In the genomic region with DNA sequence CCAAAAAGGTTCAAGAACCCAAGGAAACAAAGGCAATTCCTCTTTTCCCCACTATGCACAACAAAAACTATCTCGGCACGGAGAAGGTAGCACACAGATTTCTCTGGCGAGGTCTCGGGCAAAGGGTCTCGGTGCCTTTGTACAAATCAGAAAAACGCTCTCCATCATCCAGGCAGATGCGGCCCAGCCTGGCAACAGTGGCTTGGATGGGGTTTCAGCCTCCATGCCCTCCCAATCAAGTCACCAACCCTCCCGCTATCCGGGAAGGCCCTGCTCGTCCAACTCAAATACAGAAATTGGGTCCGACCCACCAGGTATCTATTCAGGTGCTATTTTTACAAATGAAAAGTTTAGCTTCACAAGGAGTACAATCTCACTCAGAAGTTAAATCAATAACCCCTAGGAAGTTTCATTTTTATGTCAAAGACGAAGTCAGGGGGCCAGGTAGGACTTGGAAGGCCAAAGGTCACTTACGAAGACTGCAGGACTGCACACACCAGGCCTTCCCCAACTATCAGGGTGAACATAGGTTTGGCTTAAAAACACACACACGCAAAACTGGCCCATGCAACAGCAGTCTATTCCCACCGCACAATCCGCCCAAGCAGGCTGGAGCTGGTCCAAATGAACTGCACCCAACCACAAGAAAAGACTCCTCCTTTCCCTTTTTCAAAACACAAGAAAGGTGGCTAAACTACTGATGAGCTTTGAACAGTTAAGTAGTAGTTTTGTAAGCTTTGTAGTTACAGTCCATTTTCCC, we compare ENCODE assay signal across 1 cellular context.
A peak's percentile ranks its signal among the peaks of the same experiment; 100 is the strongest.
TF ChIP-seq lines count a peak whose summit lies in the region.

No MANE protein-coding gene starts in this region.

TF ChIP-seq in HepG2, 621 proteins besides CTCF, POLR2A, EP300 and RAD21 (continued from another document):
- TF ChIP-seq GATAD2A (CRISPR knock-in tag; IDR thresholded peaks at IDR 0.05) (peak; percentile 18; the same call in 1 of the 2 replicates), TCF7 (IDR thresholded peaks at IDR 0.05; ENCODE audit: low read depth) (peak; percentile 31; the same call in 1 of the 2 replicates), SOX13 (IDR thresholded peaks at IDR 0.05) (no peak), SOX13 (CRISPR knock-in tag; conservative IDR thresholded peaks at IDR 0.05 in 1 of 2, IDR thresholded peaks at IDR 0.05 in 1 of 2) (0 out of 4 replicates have a peak, but pooled peaks of 1 of the 2 experiments have one; percentile 44), PHF8 (CRISPR knock-in tag; IDR thresholded peaks at IDR 0.05) (0 out of 2 replicates have a peak, but pooled peaks have one; percentile 22), HNF4A (CRISPR knock-in tag; IDR thresholded peaks at IDR 0.05) (0 out of 2 replicates have a peak, but pooled peaks have one; percentile 39), TBX2 (CRISPR knock-in tag; IDR thresholded peaks at IDR 0.05; ENCODE audit: borderline replicate concordance) (0 out of 2 replicates have a peak, but pooled peaks have one; percentile 26), ZNF350 (CRISPR knock-in tag; IDR thresholded peaks at IDR 0.05; ENCODE audit: borderline replicate concordance, low read depth) (0 out of 2 replicates have a peak, but pooled peaks have one; percentile 16), ZFX (CRISPR knock-in tag; IDR thresholded peaks at IDR 0.05; ENCODE audit: low read depth) (peak; percentile 28; the same call in 1 of the 2 replicates), ZNF605 (CRISPR knock-in tag; IDR thresholded peaks at IDR 0.05) (0 out of 2 replicates have a peak, but pooled peaks have one; percentile 31), NR2F6 (IDR thresholded peaks at IDR 0.05) (peak; percentile 21; the same call in 1 of the 2 replicates), NR2F6 (CRISPR knock-in tag; IDR thresholded peaks at IDR 0.05) (no peak), MYC (CRISPR knock-in tag; IDR thresholded peaks at IDR 0.05; ENCODE audit: borderline replicate concordance) (no peak), KLF11 (CRISPR knock-in tag; IDR thresholded peaks at IDR 0.05) (0 out of 2 replicates have a peak, but pooled peaks have one; percentile 8), MAFK (conservative IDR thresholded peaks at IDR 0.05 in 1 of 2, IDR thresholded peaks at IDR 0.05 in 1 of 2; ENCODE audit: low read length in 2 of 2) (no peak), KMT2B (CRISPR knock-in tag; IDR thresholded peaks at IDR 0.05) (no peak), KAT7 (CRISPR knock-in tag; IDR thresholded peaks at IDR 0.05; ENCODE audit: borderline replicate concordance) (0 out of 2 replicates have a peak, but pooled peaks have one; percentile 13), GABPA (IDR thresholded peaks at IDR 0.05; ENCODE audit: low read depth, low read length) (no peak), GABPA (CRISPR knock-in tag; IDR thresholded peaks at IDR 0.05; ENCODE audit: low read depth) (no peak), ZNF644 (CRISPR knock-in tag; IDR thresholded peaks at IDR 0.05; ENCODE audit: low read depth) (0 out of 2 replicates have a peak, but pooled peaks have one; percentile 25), ZNF614 (CRISPR knock-in tag; IDR thresholded peaks at IDR 0.05; ENCODE audit: borderline replicate concordance) (0 out of 2 replicates have a peak, but pooled peaks have one; percentile 34), KMT2A (CRISPR knock-in tag; IDR thresholded peaks at IDR 0.05) (0 out of 2 replicates have a peak, but pooled peaks have one; percentile 40), PBX3 (CRISPR knock-in tag; IDR thresholded peaks at IDR 0.05; ENCODE audit: borderline replicate concordance) (no peak), RXRA (CRISPR knock-in tag; IDR thresholded peaks at IDR 0.05) (no peak), UBTF (CRISPR knock-in tag; IDR thresholded peaks at IDR 0.05) (peak; percentile 36; the same call in 1 of the 2 replicates), ZNF619 (CRISPR knock-in tag; IDR thresholded peaks at IDR 0.05) (no peak), SAP130 (CRISPR knock-in tag; IDR thresholded peaks at IDR 0.05; ENCODE audit: low read depth) (peak; percentile 8; the same call in 1 of the 2 replicates)
- TF ChIP-seq, protein P1, sequence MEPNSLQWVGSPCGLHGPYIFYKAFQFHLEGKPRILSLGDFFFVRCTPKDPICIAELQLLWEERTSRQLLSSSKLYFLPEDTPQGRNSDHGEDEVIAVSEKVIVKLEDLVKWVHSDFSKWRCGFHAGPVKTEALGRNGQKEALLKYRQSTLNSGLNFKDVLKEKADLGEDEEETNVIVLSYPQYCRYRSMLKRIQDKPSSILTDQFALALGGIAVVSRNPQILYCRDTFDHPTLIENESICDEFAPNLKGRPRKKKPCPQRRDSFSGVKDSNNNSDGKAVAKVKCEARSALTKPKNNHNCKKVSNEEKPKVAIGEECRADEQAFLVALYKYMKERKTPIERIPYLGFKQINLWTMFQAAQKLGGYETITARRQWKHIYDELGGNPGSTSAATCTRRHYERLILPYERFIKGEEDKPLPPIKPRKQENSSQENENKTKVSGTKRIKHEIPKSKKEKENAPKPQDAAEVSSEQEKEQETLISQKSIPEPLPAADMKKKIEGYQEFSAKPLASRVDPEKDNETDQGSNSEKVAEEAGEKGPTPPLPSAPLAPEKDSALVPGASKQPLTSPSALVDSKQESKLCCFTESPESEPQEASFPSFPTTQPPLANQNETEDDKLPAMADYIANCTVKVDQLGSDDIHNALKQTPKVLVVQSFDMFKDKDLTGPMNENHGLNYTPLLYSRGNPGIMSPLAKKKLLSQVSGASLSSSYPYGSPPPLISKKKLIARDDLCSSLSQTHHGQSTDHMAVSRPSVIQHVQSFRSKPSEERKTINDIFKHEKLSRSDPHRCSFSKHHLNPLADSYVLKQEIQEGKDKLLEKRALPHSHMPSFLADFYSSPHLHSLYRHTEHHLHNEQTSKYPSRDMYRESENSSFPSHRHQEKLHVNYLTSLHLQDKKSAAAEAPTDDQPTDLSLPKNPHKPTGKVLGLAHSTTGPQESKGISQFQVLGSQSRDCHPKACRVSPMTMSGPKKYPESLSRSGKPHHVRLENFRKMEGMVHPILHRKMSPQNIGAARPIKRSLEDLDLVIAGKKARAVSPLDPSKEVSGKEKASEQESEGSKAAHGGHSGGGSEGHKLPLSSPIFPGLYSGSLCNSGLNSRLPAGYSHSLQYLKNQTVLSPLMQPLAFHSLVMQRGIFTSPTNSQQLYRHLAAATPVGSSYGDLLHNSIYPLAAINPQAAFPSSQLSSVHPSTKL (CRISPR knock-in tag; IDR thresholded peaks at IDR 0.05) = peak; percentile 24; the same call in 1 of the 2 replicates
- TF ChIP-seq, protein P2, sequence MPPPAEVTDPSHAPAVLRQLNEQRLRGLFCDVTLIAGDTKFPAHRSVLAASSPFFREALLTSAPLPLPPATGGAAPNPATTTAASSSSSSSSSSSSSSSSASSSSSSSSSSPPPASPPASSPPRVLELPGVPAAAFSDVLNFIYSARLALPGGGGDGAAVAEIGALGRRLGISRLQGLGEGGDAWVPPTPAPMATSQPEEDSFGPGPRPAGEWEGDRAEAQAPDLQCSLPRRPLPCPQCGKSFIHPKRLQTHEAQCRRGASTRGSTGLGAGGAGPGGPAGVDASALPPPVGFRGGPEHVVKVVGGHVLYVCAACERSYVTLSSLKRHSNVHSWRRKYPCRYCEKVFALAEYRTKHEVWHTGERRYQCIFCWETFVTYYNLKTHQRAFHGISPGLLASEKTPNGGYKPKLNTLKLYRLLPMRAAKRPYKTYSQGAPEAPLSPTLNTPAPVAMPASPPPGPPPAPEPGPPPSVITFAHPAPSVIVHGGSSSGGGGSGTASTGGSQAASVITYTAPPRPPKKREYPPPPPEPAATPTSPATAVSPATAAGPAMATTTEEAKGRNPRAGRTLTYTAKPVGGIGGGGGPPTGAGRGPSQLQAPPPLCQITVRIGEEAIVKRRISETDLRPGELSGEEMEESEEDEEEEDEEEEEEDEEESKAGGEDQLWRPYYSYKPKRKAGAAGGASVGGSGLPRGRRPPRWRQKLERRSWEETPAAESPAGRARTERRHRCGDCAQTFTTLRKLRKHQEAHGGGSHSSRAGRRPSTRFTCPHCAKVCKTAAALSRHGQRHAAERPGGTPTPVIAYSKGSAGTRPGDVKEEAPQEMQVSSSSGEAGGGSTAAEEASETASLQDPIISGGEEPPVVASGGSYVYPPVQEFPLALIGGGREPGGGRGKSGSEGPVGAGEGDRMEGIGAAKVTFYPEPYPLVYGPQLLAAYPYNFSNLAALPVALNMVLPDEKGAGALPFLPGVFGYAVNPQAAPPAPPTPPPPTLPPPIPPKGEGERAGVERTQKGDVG (CRISPR knock-in tag; IDR thresholded peaks at IDR 0.05; ENCODE audit: borderline replicate concordance) = no peak
- TF ChIP-seq, protein P3, sequence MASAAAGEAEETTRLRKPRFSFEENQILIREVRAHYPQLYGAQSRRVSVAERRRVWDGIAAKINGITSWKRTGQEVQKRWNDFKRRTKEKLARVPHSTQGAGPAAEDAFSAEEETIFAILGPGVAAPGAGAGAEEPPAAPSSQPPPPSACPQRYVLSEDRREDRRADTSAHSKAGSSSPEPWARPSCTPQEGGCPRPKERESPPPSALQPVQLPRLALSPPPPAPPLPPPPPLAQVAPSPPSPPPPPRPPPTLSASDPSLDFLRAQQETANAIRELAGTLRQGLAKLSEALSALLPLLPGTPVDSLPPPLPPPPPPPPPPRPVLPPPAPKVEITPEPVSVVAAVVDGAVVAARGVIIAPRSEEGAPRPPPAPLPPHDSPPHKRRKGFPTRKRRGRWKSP (CRISPR knock-in tag; IDR thresholded peaks at IDR 0.05) = 0 out of 2 replicates have a peak, but pooled peaks have one; percentile 34
